In genomic region chr2:219501441-219501840, GRCh38 we compare ENCODE assay signal across 24 cellular contexts. TPM values are rescaled to one million over a fixed set of nuclear protein-coding genes. Genes with fewer than 3 reads are reported as not detected.
"Had no signal": no experiment of that assay in that cellular context is flagged by ENCODE, and none has a peak within 500 bp of the region (broad histone marks: within the 10 kb centered on the region; RNA-seq: fewer than 3 reads in every experiment).

No MANE protein-coding gene starts in this region.

- H3K9me3 ChIP-seq: adrenal gland, gastroesophageal sphincter, left ventricle myocardium inferior, tibial nerve had no signal

- H3K9me3 Mint-ChIP-seq: activated T-cell treated with anti-CD3 and anti-CD28 coated beads, Interleukin-2, amount 50 U/mL, for 24 hours; effector memory CD8-positive, alpha-beta T cell; T-cell had no signal

- H3K27ac Mint-ChIP-seq: activated naive CD8-positive, alpha-beta T cell; activated T-cell treated with anti-CD3 and anti-CD28 coated beads, Interleukin-2, amount 50 U/mL, for 24 hours; effector memory CD8-positive, alpha-beta T cell; T-cell had no signal

- ATAC-seq: activated CD4-positive, CD25-positive, alpha-beta regulatory T cell treated with anti-CD3 and anti-CD28 coated beads, Interleukin-2, amount 50 U/mL, for 24 hours; effector memory CD8-positive, alpha-beta T cell; gastroesophageal sphincter; right cardiac atrium; T-cell had no signal

- H3K4me3 ChIP-seq: adrenal gland, gastroesophageal sphincter, hepatocyte, left ventricle myocardium inferior, tibial nerve had no signal

- H2AFZ ChIP-seq: hepatocyte had no signal

- H3K4me3 Mint-ChIP-seq: activated naive CD8-positive, alpha-beta T cell; activated T-cell treated with anti-CD3 and anti-CD28 coated beads, Interleukin-2, amount 50 U/mL, for 24 hours; effector memory CD8-positive, alpha-beta T cell; T-cell had no signal

- H3K4me2 ChIP-seq: hepatocyte had no signal

- H3K27me3 ChIP-seq: adrenal gland had no signal

- DNase-seq: activated CD4-positive, alpha-beta T cell treated with anti-CD3 and anti-CD28 coated beads for 48 hours; activated CD4-positive, alpha-beta T cell treated with anti-CD3 and anti-CD28 coated beads, Interleukin-2, amount 50 U/mL, for 48 hours; activated CD8-positive, alpha-beta memory T cell treated with anti-CD3 and anti-CD28 coated beads, Interleukin-2, amount 50 U/mL, for 48 hours; activated T-cell treated with anti-CD3 and anti-CD28 coated beads, Interleukin-2, amount 50 U/mL, for 24 hours; adrenal gland; caudate nucleus; cortex of kidney; effector memory CD8-positive, alpha-beta T cell; islet precursor cell; left ventricle myocardium inferior; stimulated activated CD4-positive, alpha-beta T cell treated with anti-CD3 and anti-CD28 coated beads, Interleukin-15, amount 100 ng/mL, for 24 hours; stimulated activated CD4-positive, alpha-beta T cell treated with anti-CD3 and anti-CD28 coated beads, Interleukin-2, amount 100 ng/mL, for 24 hours; stimulated activated naive CD4-positive, alpha-beta T cell; T-cell had no signal

- H3K27ac ChIP-seq: adrenal gland, gastroesophageal sphincter, hepatocyte, left ventricle myocardium inferior, tibial nerve had no signal

RNA-seq across cellular contexts. Expression of gene ASIC4, which starts 12.8 kb away (rescaled TPM):
- total RNA-seq: fibroblast of villous mesenchyme, hepatocyte, left ventricle myocardium inferior, lung microvascular endothelial cell, mesenteric fat pad, mucosa of gallbladder had no signal

RNA-seq across cellular contexts. Expression of gene TMEM198, which starts 42.4 kb away (rescaled TPM):
- total RNA-seq: lung microvascular endothelial cell had no signal
